Comparison of ENCODE assay signal across 15 cellular contexts in the genomic region with DNA sequence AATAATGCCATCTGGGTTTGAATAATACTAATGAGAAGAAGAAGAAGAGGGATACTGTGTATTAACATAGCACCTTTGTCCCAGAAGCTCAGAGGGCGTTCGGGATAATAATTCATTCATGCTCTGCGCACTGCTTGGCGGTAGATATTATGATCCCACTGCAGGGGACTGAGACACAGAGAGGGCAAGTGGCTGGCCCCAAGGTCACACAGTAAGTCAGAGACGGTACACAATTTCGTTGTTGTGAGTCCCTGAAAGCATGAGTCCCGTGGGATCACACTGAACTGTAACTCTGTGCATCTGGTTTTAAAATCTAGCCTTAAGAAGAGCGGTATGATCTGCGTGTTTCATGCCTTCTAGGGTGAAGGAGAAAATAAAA. TPM values are rescaled to one million over a fixed set of nuclear protein-coding genes. Genes with fewer than 3 reads are reported as not detected.
A peak's percentile ranks its signal among the peaks of the same experiment; 100 is the strongest.
DNase-seq lines count a peak whose midpoint lies in the region; ATAC-seq and TF ChIP-seq lines count a peak whose summit lies in the region.
"Had no signal": no experiment of that assay in that cellular context is flagged by ENCODE, and none has a peak within 500 bp of the region (broad histone marks: within the 10 kb centered on the region; RNA-seq: fewer than 3 reads in every experiment).

No MANE protein-coding gene starts in this region.

- H3K9me3 ChIP-seq in hepatocyte (ENCODE audit: low read depth) (no peaks in the 10 kb centered on the region), neural cell (ENCODE audit: low read length) (no peaks in the 10 kb centered on the region), testis (no peaks in the 10 kb centered on the region)

- no peaks in the 10 kb centered on the region for H3K27me3 Mint-ChIP-seq in GM23338 (ENCODE audit: insufficient read depth, low read depth, poor library complexity)
- H3K27me3 Mint-ChIP-seq: CD4-positive, alpha-beta memory T cell had no signal

- H3K9me3 Mint-ChIP-seq in GM23338 = no peaks in the 10 kb centered on the region
- H3K9me3 Mint-ChIP-seq: H9 had no signal

- no peak for DNase-seq in GM23338 (ENCODE audit: low spot score)
- no peak for DNase-seq in hepatocyte (ENCODE audit: low spot score)
- no peak for DNase-seq in testis
- no peak for DNase-seq in LoVo (ENCODE audit: low spot score)
- no peak for DNase-seq in effector CD4-positive, alpha-beta T cell
- DNase-seq: C1 segment of cervical spinal cord; CD4-positive, alpha-beta memory T cell; COR-L47; DMS153; DND-41; GM23248; H9 had no signal

- ATAC-seq in GM23338 = no peak
- ATAC-seq in GM18511 (IDR thresholded peaks at IDR 0.05; ENCODE audit: unreplicated experiment) = no peak
- ATAC-seq: HCT116 had no signal

- H3K27ac ChIP-seq in GM23338 (ENCODE audit: low read depth) (no peak overlapping the region), hepatocyte (peak overlapping the region; percentile 81), neural cell (ENCODE audit: low read length) (no peak overlapping the region), testis (peak overlapping the region; percentile 34 to 78)
- H3K27ac ChIP-seq: GM23248 had no signal

- H3K9me2 ChIP-seq in GM23338 (ENCODE audit: insufficient read depth) = peaks cover 13% of the 10 kb centered on the region
- H3K9me2 ChIP-seq in hepatocyte (replicated peaks; ENCODE audit: insufficient read depth) = no peaks in the 10 kb centered on the region
- H3K9me2 ChIP-seq in neural cell (ENCODE audit: insufficient read depth, low read length) = no peaks in the 10 kb centered on the region

- H3K4me3 ChIP-seq in GM23338 = no peak overlapping the region
- H3K4me3 ChIP-seq in hepatocyte = no peak overlapping the region
- H3K4me3 ChIP-seq in neural cell (ENCODE audit: low read length) = peak overlapping the region; percentile 37
- H3K4me3 ChIP-seq in testis = no peak overlapping the region
- H3K4me3 ChIP-seq: GM23248 had no signal

- H3K36me3 Mint-ChIP-seq in GM23338 (ENCODE audit: low read depth) = no peaks in the 10 kb centered on the region

- H3K27me3 ChIP-seq in GM23338 (ENCODE audit: insufficient read depth) = no peaks in the 10 kb centered on the region
- H3K27me3 ChIP-seq in hepatocyte = no peaks in the 10 kb centered on the region
- H3K27me3 ChIP-seq in neural cell (ENCODE audit: insufficient read depth, low read depth, low read length) = no peaks in the 10 kb centered on the region
- H3K27me3 ChIP-seq in testis = no peaks in the 10 kb centered on the region

- intact Hi-C loops in testis (cut with DNase I; ENCODE audit: low total_unique reads) = no loop called here

- no peaks in the 10 kb centered on the region for H3F3A ChIP-seq in GM23338 (replicated peaks; ENCODE audit: low read depth)
- H3F3A ChIP-seq in neural cell (ENCODE audit: insufficient read depth, low read length, poor library complexity, severe bottlenecking) = no peaks in the 10 kb centered on the region

- no peaks in the 10 kb centered on the region for H3K79me2 ChIP-seq in GM23338 (replicated peaks; ENCODE audit: insufficient read depth)
- no peaks in the 10 kb centered on the region for H3K79me2 ChIP-seq in hepatocyte
- no peaks in the 10 kb centered on the region for H3K79me2 ChIP-seq in neural cell (replicated peaks; ENCODE audit: insufficient read depth, low read length)

- TF ChIP-seq RAD21 in neural cell (conservative IDR thresholded peaks at IDR 0.05) = no peak

- no peak for TF ChIP-seq POLR2A in testis (IDR thresholded peaks at IDR 0.05)

- H3K4me1 Mint-ChIP-seq in GM23338 = no peaks in the 10 kb centered on the region

- no peak overlapping the region for H3K27ac Mint-ChIP-seq in GM23338
- H3K27ac Mint-ChIP-seq: H9 had no signal

- H2AFZ ChIP-seq in GM23338 (peak overlapping the region; percentile 95; the same call in 1 of the 2 replicates), hepatocyte (peak overlapping the region; percentile 32), neural cell (ENCODE audit: low read depth, low read length) (peak overlapping the region; percentile 21)
- H2AFZ ChIP-seq: GM23248 had no signal

- TF ChIP-seq CTCF in GM23338 (conservative IDR thresholded peaks at IDR 0.05; ENCODE audit: low read depth in 2 of 2) = no peak
- TF ChIP-seq CTCF in hepatocyte (IDR thresholded peaks at IDR 0.05; ENCODE audit: poor library complexity) = no peak
- no peak for TF ChIP-seq CTCF in neural cell (IDR thresholded peaks at IDR 0.05; ENCODE audit: poor library complexity, severe bottlenecking)
- TF ChIP-seq CTCF in testis (IDR thresholded peaks at IDR 0.05) = no peak

- H3K36me3 ChIP-seq in GM23338 (ENCODE audit: insufficient read depth) = no peaks in the 10 kb centered on the region
- no peaks in the 10 kb centered on the region for H3K36me3 ChIP-seq in hepatocyte (replicated peaks; ENCODE audit: insufficient read depth, low read depth)
- no peaks in the 10 kb centered on the region for H3K36me3 ChIP-seq in neural cell (ENCODE audit: insufficient read depth, low read length)
- no peaks in the 10 kb centered on the region for H3K36me3 ChIP-seq in testis (ENCODE audit: low read depth, missing control alignments)

- H3K4me1 ChIP-seq in GM23338 (ENCODE audit: insufficient read depth) = 0 out of 2 replicates have a peak, but pooled peaks cover 5% of the 10 kb centered on the region
- H3K4me1 ChIP-seq in hepatocyte (ENCODE audit: insufficient read depth) = peaks cover 26% of the 10 kb centered on the region
- H3K4me1 ChIP-seq in testis = peaks cover 21% of the 10 kb centered on the region

- no peak for TF ChIP-seq EP300 in neural cell (conservative IDR thresholded peaks at IDR 0.05; ENCODE audit: poor library complexity, severe bottlenecking)

- H4K20me1 ChIP-seq in GM23338 (replicated peaks; ENCODE audit: insufficient read depth) (no peaks in the 10 kb centered on the region), hepatocyte (ENCODE audit: insufficient read depth, poor library complexity, severe bottlenecking) (no peaks in the 10 kb centered on the region), neural cell (ENCODE audit: insufficient read depth) (no peaks in the 10 kb centered on the region)

- H3K9ac ChIP-seq in neural cell (ENCODE audit: low read length) = no peak overlapping the region
- H3K9ac ChIP-seq: GM23248 had no signal

- 75% methylated on average over 9 of the region's 9 CpGs for WGBS in hepatocyte (ENCODE audit: low lambda C conversion rate, missing lambda C conversion rate)
- 52% methylated on average over 9 of the region's 9 CpGs for WGBS in testis, 2 donors

- no peak overlapping the region for H3K4me3 Mint-ChIP-seq in GM23338
- H3K4me3 Mint-ChIP-seq: CD4-positive, alpha-beta memory T cell; H9 had no signal

- H3K4me2 ChIP-seq in GM23338 = 0 out of 2 replicates have a peak overlapping the region, but pooled peaks have one; percentile 26
- H3K4me2 ChIP-seq in hepatocyte = peak overlapping the region; percentile 70
- H3K4me2 ChIP-seq in neural cell (ENCODE audit: low read length) = no peak overlapping the region

TF ChIP-seq in neural cell, 6 proteins besides CTCF, POLR2A, EP300 and RAD21:
- TF ChIP-seq MXI1 (conservative IDR thresholded peaks at IDR 0.05; ENCODE audit: poor library complexity, severe bottlenecking) (no peak), TAF1 (IDR thresholded peaks at IDR 0.05; ENCODE audit: low read depth) (no peak), POLR2AphosphoS5 (IDR thresholded peaks at IDR 0.05) (no peak), SMC3 (conservative IDR thresholded peaks at IDR 0.05; ENCODE audit: poor library complexity) (no peak)
- TF ChIP-seq, protein P1, sequence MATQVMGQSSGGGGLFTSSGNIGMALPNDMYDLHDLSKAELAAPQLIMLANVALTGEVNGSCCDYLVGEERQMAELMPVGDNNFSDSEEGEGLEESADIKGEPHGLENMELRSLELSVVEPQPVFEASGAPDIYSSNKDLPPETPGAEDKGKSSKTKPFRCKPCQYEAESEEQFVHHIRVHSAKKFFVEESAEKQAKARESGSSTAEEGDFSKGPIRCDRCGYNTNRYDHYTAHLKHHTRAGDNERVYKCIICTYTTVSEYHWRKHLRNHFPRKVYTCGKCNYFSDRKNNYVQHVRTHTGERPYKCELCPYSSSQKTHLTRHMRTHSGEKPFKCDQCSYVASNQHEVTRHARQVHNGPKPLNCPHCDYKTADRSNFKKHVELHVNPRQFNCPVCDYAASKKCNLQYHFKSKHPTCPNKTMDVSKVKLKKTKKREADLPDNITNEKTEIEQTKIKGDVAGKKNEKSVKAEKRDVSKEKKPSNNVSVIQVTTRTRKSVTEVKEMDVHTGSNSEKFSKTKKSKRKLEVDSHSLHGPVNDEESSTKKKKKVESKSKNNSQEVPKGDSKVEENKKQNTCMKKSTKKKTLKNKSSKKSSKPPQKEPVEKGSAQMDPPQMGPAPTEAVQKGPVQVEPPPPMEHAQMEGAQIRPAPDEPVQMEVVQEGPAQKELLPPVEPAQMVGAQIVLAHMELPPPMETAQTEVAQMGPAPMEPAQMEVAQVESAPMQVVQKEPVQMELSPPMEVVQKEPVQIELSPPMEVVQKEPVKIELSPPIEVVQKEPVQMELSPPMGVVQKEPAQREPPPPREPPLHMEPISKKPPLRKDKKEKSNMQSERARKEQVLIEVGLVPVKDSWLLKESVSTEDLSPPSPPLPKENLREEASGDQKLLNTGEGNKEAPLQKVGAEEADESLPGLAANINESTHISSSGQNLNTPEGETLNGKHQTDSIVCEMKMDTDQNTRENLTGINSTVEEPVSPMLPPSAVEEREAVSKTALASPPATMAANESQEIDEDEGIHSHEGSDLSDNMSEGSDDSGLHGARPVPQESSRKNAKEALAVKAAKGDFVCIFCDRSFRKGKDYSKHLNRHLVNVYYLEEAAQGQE (IDR thresholded peaks at IDR 0.05; ENCODE audit: borderline replicate concordance) = no peak
TF ChIP-seq in neural cell: peak in this region for 0.

RNA-seq across cellular contexts. Expression of a gene that starts 47.9 kb away (rescaled TPM):
- 10.8 and 11.5 TPM in 2 replicates for total RNA-seq in GM23338 (2014; rRNA removed; shearing (Covaris generic))
- polyA plus RNA-seq in GM23338 (2016; fragmentation: Nextera tagmentation; extraction: Ambion mirVana) = 3.4 and 4.8 TPM in 2 replicates
- 5.9 and 9.4 TPM in 2 replicates for total RNA-seq in hepatocyte
- polyA plus RNA-seq in hepatocyte = 3.1 and 6.1 TPM in 2 replicates
- polyA plus RNA-seq in neural cell = 16.8 and 20.3 TPM in 2 replicates
- 32.6 and 49.0 TPM in 2 replicates for polyA minus RNA-seq in neural cell
- 10 to 100 TPM; 20.5 to 20.6 TPM for total RNA-seq in testis
- polyA plus RNA-seq in testis (ENCODE audit: insufficient read depth, low read depth, low replicate concordance) = 16.8 TPM

Comparison
In these comparisons a context has a peak if more than half of its experiments do, and no peak if none do; other contexts are left out.
1. H2AFZ ChIP-seq: peak in every context shown above with its lines; median percentile 95 in GM23338; 32 in hepatocyte; 21 in neural cell.
2. H3K27ac ChIP-seq: peak in hepatocyte (single experiment) and testis (2 of 2); none in GM23338 (single experiment) and neural cell (single experiment).